In genomic region chr1:88888755-88889154, GRCh38 we compare ENCODE assay signal across 14 cellular contexts. TPM values are rescaled to one million over a fixed set of nuclear protein-coding genes. Genes with fewer than 3 reads are reported as not detected.
DNase-seq lines count a peak whose midpoint lies in the region; ATAC-seq and TF ChIP-seq lines count a peak whose summit lies in the region.
"Had no signal": no experiment of that assay in that cellular context is flagged by ENCODE, and none has a peak within 500 bp of the region (broad histone marks: within the 10 kb centered on the region; RNA-seq: fewer than 3 reads in every experiment).

No MANE protein-coding gene starts in this region.

- intact Hi-C loops in left cardiac atrium (cut with DNase I) = loop anchor here in 1 of 2 donors (10.0 kb wide), 1 partner anchor 234 kb away; no protein-coding TSS in a partner anchor

- peaks cover 57% of the 10 kb centered on the region for H3K4me1 Mint-ChIP-seq in activated naive CD4-positive, alpha-beta T cell treated with anti-CD3 and anti-CD28 coated beads, Interleukin-2, amount 50 U/mL, for 24 hours
- H3K4me1 Mint-ChIP-seq in T-helper 2 cell treated with Interferon-gamma antibody and Interleukin-4, amounts not matched to agents 5 μg/mL and 100 μg/mL, for 36 hours (ENCODE audit: low read depth) = peaks cover 34% of the 10 kb centered on the region
- H3K4me1 Mint-ChIP-seq in endothelial cell (ENCODE audit: unreplicated experiment) = peaks cover 21% of the 10 kb centered on the region
- peaks cover 46% of the 10 kb centered on the region for H3K4me1 Mint-ChIP-seq in stimulated activated naive CD8-positive, alpha-beta T cell treated with anti-CD3 and anti-CD28 coated beads, Interleukin-15, amount 100 ng/mL, for 72 hours

- ATAC-seq in stimulated activated naive CD8-positive, alpha-beta T cell treated with anti-CD3 and anti-CD28 coated beads, Interleukin-15, amount 100 ng/mL, for 72 hours = peak; percentile 66
- ATAC-seq in left cardiac atrium = no peak
- ATAC-seq: pancreas had no signal

- peak overlapping the region; percentile 83 for H3K4me3 Mint-ChIP-seq in activated naive CD4-positive, alpha-beta T cell treated with anti-CD3 and anti-CD28 coated beads, Interleukin-2, amount 50 U/mL, for 24 hours
- peak overlapping the region; percentile 65 for H3K4me3 Mint-ChIP-seq in T-helper 2 cell treated with Interferon-gamma antibody and Interleukin-4, amounts not matched to agents 5 μg/mL and 100 μg/mL, for 36 hours
- no peak overlapping the region for H3K4me3 Mint-ChIP-seq in endothelial cell (ENCODE audit: unreplicated experiment)
- H3K4me3 Mint-ChIP-seq in stimulated activated naive CD8-positive, alpha-beta T cell treated with anti-CD3 and anti-CD28 coated beads, Interleukin-15, amount 100 ng/mL, for 72 hours = peak overlapping the region; percentile 64 to 74

- no peaks in the 10 kb centered on the region for H3K27me3 Mint-ChIP-seq in activated naive CD4-positive, alpha-beta T cell treated with anti-CD3 and anti-CD28 coated beads, Interleukin-2, amount 50 U/mL, for 24 hours
- H3K27me3 Mint-ChIP-seq in T-helper 2 cell treated with Interferon-gamma antibody and Interleukin-4, amounts not matched to agents 5 μg/mL and 100 μg/mL, for 36 hours (ENCODE audit: low read depth) = no peaks in the 10 kb centered on the region
- peaks cover 6% of the 10 kb centered on the region for H3K27me3 Mint-ChIP-seq in endothelial cell (ENCODE audit: unreplicated experiment)
- no peaks in the 10 kb centered on the region for H3K27me3 Mint-ChIP-seq in stimulated activated naive CD8-positive, alpha-beta T cell treated with anti-CD3 and anti-CD28 coated beads, Interleukin-15, amount 100 ng/mL, for 72 hours

- peak overlapping the region; percentile 81 for H3K27ac Mint-ChIP-seq in activated naive CD4-positive, alpha-beta T cell treated with anti-CD3 and anti-CD28 coated beads, Interleukin-2, amount 50 U/mL, for 24 hours
- peak overlapping the region; percentile 78 for H3K27ac Mint-ChIP-seq in T-helper 2 cell treated with Interferon-gamma antibody and Interleukin-4, amounts not matched to agents 5 μg/mL and 100 μg/mL, for 36 hours
- H3K27ac Mint-ChIP-seq in endothelial cell (ENCODE audit: unreplicated experiment) = peak overlapping the region; percentile 37
- H3K27ac Mint-ChIP-seq in stimulated activated naive CD8-positive, alpha-beta T cell treated with anti-CD3 and anti-CD28 coated beads, Interleukin-15, amount 100 ng/mL, for 72 hours = peak overlapping the region in 1 of 2 donors; percentile 19

- TF ChIP-seq CTCF in endothelial cell (IDR thresholded peaks at IDR 0.05; ENCODE audit: unreplicated experiment) = no peak

- H3K36me3 Mint-ChIP-seq in activated naive CD4-positive, alpha-beta T cell treated with anti-CD3 and anti-CD28 coated beads, Interleukin-2, amount 50 U/mL, for 24 hours = peaks cover 2% of the 10 kb centered on the region
- peaks cover 38% of the 10 kb centered on the region for H3K36me3 Mint-ChIP-seq in T-helper 2 cell treated with Interferon-gamma antibody and Interleukin-4, amounts not matched to agents 5 μg/mL and 100 μg/mL, for 36 hours (ENCODE audit: low read depth)
- H3K36me3 Mint-ChIP-seq in endothelial cell (ENCODE audit: low read depth, unreplicated experiment) = peaks cover 4% of the 10 kb centered on the region

- no peaks in the 10 kb centered on the region for H3K9me3 Mint-ChIP-seq in activated naive CD4-positive, alpha-beta T cell treated with anti-CD3 and anti-CD28 coated beads, Interleukin-2, amount 50 U/mL, for 24 hours
- H3K9me3 Mint-ChIP-seq in T-helper 2 cell treated with Interferon-gamma antibody and Interleukin-4, amounts not matched to agents 5 μg/mL and 100 μg/mL, for 36 hours = peaks cover 4% of the 10 kb centered on the region
- H3K9me3 Mint-ChIP-seq in endothelial cell (ENCODE audit: unreplicated experiment) = no peaks in the 10 kb centered on the region
- peaks cover 7% of the 10 kb centered on the region in 2 donors for H3K9me3 Mint-ChIP-seq in stimulated activated naive CD8-positive, alpha-beta T cell treated with anti-CD3 and anti-CD28 coated beads, Interleukin-15, amount 100 ng/mL, for 72 hours

- DNase-seq in activated naive CD4-positive, alpha-beta T cell (lab: John Stamatoyannopoulos, UW) = no peak
- DNase-seq in T-helper 2 cell treated with Interferon-gamma antibody and Interleukin-4, amounts not matched to agents 5 μg/mL and 100 μg/mL, for 36 hours (ENCODE audit: low spot score) = no peak
- DNase-seq in endothelial cell (ENCODE audit: low spot score) (no peak), left cardiac atrium (no peak), amygdala (lab: John Stamatoyannopoulos, UW) (no peak)
- no peak for DNase-seq in stimulated activated naive CD8-positive, alpha-beta T cell treated with anti-CD3 and anti-CD28 coated beads, Interleukin-15, amount 100 ng/mL, for 72 hours
- DNase-seq in stimulated activated CD4-positive, alpha-beta T cell treated with anti-CD3 and anti-CD28 coated beads, Interleukin-4, amount 100 ng/mL, for 24 hours = no peak
- DNase-seq: Kasumi-1; NCI-H2081 treated with DMSO at 0.1 percent for 48 hours; pancreas; stimulated activated CD4-positive, alpha-beta T cell treated with anti-CD3 and anti-CD28 coated beads, Interleukin-15, amount 100 ng/mL, for 24 hours; stimulated activated CD8-positive, alpha-beta memory T cell treated with anti-CD3 and anti-CD28 coated beads, Interleukin-4, amount 100 ng/mL, for 48 hours; uterus had no signal

RNA-seq across cellular contexts. Expression of gene GTF2B, which starts 2.6 kb away (rescaled TPM):
- total RNA-seq in endothelial cell (ENCODE audit: unreplicated experiment) (25.6 TPM), left cardiac atrium (10 to 100 TPM; 14.1 to 14.9 TPM)
